8 cellular contexts compared by ENCODE assay signal in genomic region chr6:26031595-26032386, GRCh38. TPM values are rescaled to one million over a fixed set of nuclear protein-coding genes. Genes with fewer than 3 reads are reported as not detected.
DNase-seq lines count a peak whose midpoint lies in the region; ATAC-seq and TF ChIP-seq lines count a peak whose summit lies in the region.

No MANE protein-coding gene starts in this region.

- H3K4me2 ChIP-seq in OCI-LY1 (ENCODE audit: low read length), result peak overlapping the region; percentile 83

- peak overlapping the region; percentile 99 for H3K9ac ChIP-seq in OCI-LY1 (ENCODE audit: low read length)

- H3K27ac ChIP-seq in OCI-LY1 (ENCODE audit: low read depth, low read length, poor library complexity, severe bottlenecking), result peak overlapping the region; percentile 100
- peak overlapping the region; percentile 77 for H3K27ac ChIP-seq in epithelial cell of prostate

- H3K36me3 ChIP-seq in OCI-LY1 (ENCODE audit: insufficient read depth, low read length), result no peaks in the 10 kb centered on the region

- no peaks in the 10 kb centered on the region for H4K20me1 ChIP-seq in OCI-LY1 (ENCODE audit: insufficient read depth, low read length)

- no peaks in the 10 kb centered on the region for H3K79me2 ChIP-seq in OCI-LY1 (ENCODE audit: insufficient read depth, low read length)

- H3K4me3 ChIP-seq in OCI-LY1 (ENCODE audit: low read depth, low read length, poor library complexity, severe bottlenecking), result peak overlapping the region; percentile 69
- H3K4me3 ChIP-seq in mononuclear cell (ENCODE audit: low read length), result peak overlapping the region; percentile 51

- H3K9me2 ChIP-seq in OCI-LY1 (ENCODE audit: low read depth, low read length), result no peaks in the 10 kb centered on the region

- H3K9me3 ChIP-seq in OCI-LY1 (ENCODE audit: low read length) (no peaks in the 10 kb centered on the region), mononuclear cell (ENCODE audit: low read depth, low read length) (no peaks in the 10 kb centered on the region)

- H3F3A ChIP-seq in OCI-LY1 (ENCODE audit: insufficient read depth, low read length), result peaks cover 35% of the 10 kb centered on the region

- H3K4me1 ChIP-seq in OCI-LY1 (ENCODE audit: insufficient read depth, low read length, severe bottlenecking) (peaks cover 78% of the 10 kb centered on the region), mononuclear cell (ENCODE audit: insufficient read depth, low read length) (peaks cover 35% of the 10 kb centered on the region)

- TF ChIP-seq CTCF in OCI-LY1 (IDR thresholded peaks at IDR 0.05; ENCODE audit: low read length), result peak; percentile 6; the same call in 1 of the 2 replicates

- H3K27me3 ChIP-seq in OCI-LY1 (ENCODE audit: insufficient read depth, low read length) (no peaks in the 10 kb centered on the region), mononuclear cell (ENCODE audit: insufficient read depth, low read length) (no peaks in the 10 kb centered on the region)

- ATAC-seq in GM21529 (IDR thresholded peaks at IDR 0.05; ENCODE audit: unreplicated experiment), result peak; percentile 57

- DNase-seq in DMS53 (lab: John Stamatoyannopoulos, UW) (peak; percentile 99), HuH-7.5 (ENCODE audit: low spot score) (peak; percentile 80), activated T-cell treated with anti-CD3 and anti-CD28 coated beads for 48 hours (ENCODE audit: low read depth) (peak; percentile 74), epithelial cell of prostate (ENCODE audit: low read depth, low spot score) (no peak)
- DNase-seq in stimulated activated naive CD4-positive, alpha-beta T cell treated with Interleukin-2 at 50 U/mL for 16 hours (lab: John Stamatoyannopoulos, UW), result peak; percentile 75

- H2AFZ ChIP-seq in OCI-LY1 (ENCODE audit: low read length), result no peak overlapping the region

RNA-seq across cellular contexts. Expression of gene HFE, which starts 55.4 kb away (rescaled TPM):
- total RNA-seq in mononuclear cell, result 1.5 TPM
